Comparison of ENCODE assay signal across 8 cellular contexts in the genomic region with DNA sequence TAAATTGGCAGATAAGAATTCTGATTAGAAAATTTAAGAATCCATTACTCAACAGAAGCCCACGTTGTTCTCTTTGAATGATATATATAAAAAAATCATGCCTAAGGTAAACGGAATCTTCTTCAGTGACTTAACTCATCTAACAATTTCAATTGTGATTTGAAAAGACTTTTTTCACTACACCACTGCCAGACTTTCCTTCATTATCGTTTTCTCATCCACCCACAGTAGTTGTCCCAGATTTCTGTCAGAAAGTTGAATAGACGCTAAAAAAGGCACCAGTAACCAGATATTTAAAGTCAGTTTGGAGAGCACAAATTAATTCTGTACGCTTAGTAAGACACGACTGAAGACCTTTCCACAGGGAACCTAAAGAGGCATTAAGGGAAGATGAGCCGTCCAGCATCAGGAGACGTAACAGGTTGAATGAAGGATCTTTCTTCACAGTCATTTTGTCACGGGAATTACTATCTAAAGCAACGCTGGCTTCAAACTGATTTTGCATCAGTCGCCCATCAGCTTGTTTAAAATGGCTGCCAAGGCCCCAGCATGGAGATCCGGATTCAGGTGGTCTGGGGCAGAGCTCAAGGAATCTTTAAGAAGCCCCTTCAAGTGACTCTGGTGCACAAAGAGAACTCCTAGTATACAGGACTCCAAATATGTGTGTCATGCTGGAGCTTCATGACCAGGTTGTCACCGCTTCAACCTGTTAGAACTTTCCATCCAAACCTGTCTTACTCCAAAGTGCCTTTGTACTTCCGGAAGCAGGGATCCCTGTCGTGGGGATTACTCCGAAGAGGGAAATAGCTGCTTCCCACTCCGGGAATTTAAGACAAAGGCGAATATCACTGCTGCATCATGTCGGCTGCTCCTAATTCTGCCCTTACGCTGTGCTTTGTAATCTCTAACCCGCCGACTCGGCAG. TPM values are rescaled to one million over a fixed set of nuclear protein-coding genes. Genes with fewer than 3 reads are reported as not detected.
DNase-seq lines count a peak whose midpoint lies in the region; ATAC-seq, FAIRE-seq and TF ChIP-seq lines count a peak whose summit lies in the region.

No MANE protein-coding gene starts in this region.

- no peaks in the 10 kb centered on the region for H3K36me3 ChIP-seq in right atrium auricular region

- H3K4me1 Mint-ChIP-seq in CD14-positive monocyte = peaks cover 46% of the 10 kb centered on the region
- peaks cover 43% of the 10 kb centered on the region for H3K4me1 Mint-ChIP-seq in activated T-helper 1 cell treated with anti-CD3 and anti-CD28 coated beads, Interleukin-12 subunit alpha, Interleukin-12 subunit beta, Interleukin-2, Interleukin-4 antibody, amounts not matched to agents 30 ng/mL and 10 ng/mL and 1 ng/mL, durations not matched to agents 14 hours and 24 hours and 36 hours (ENCODE audit: low read depth)

- peaks cover 0 to 52% of the 10 kb centered on the region in 2 donors for H3K4me1 ChIP-seq in right atrium auricular region

- no peak for ATAC-seq in GM18505 (IDR thresholded peaks at IDR 0.05; ENCODE audit: unreplicated experiment)
- ATAC-seq in HG02759 (IDR thresholded peaks at IDR 0.05; ENCODE audit: unreplicated experiment) = no peak

- H3K27ac ChIP-seq in right atrium auricular region = peak overlapping the region; percentile 95 to 98

- H3K36me3 Mint-ChIP-seq in CD14-positive monocyte = peaks cover 5% of the 10 kb centered on the region in 2 donors
- peaks cover 17% of the 10 kb centered on the region for H3K36me3 Mint-ChIP-seq in activated T-helper 1 cell treated with anti-CD3 and anti-CD28 coated beads, Interleukin-12 subunit alpha, Interleukin-12 subunit beta, Interleukin-2, Interleukin-4 antibody, amounts not matched to agents 30 ng/mL and 10 ng/mL and 1 ng/mL, durations not matched to agents 14 hours and 24 hours and 36 hours (ENCODE audit: low read depth)

- TF ChIP-seq POLR2A in GM18505 (IDR thresholded peaks at IDR 0.05; ENCODE audit: borderline replicate concordance, extremely low read depth, insufficient read depth, insufficient read length) = no peak

- no peaks in the 10 kb centered on the region for H3K9me3 ChIP-seq in right atrium auricular region

- peak overlapping the region; percentile 74 to 79 for H3K4me3 ChIP-seq in right atrium auricular region

- peak overlapping the region; percentile 89 to 96 (median 92) for H3K27ac Mint-ChIP-seq in CD14-positive monocyte
- peak overlapping the region; percentile 90 for H3K27ac Mint-ChIP-seq in activated T-helper 1 cell treated with anti-CD3 and anti-CD28 coated beads, Interleukin-12 subunit alpha, Interleukin-12 subunit beta, Interleukin-2, Interleukin-4 antibody, amounts not matched to agents 30 ng/mL and 10 ng/mL and 1 ng/mL, durations not matched to agents 14 hours and 24 hours and 36 hours

- no peak for TF ChIP-seq CTCF in CD14-positive monocyte (IDR thresholded peaks at IDR 0.05)
- TF ChIP-seq CTCF in right atrium auricular region (IDR thresholded peaks at IDR 0.05) = no peak

- DNase-seq in CD14-positive monocyte (ENCODE audit: low spot score) (no peak), HTR-8/SVneo (ENCODE audit: insufficient read length, low spot score) (peak; percentile 15), right atrium auricular region (ENCODE audit: low spot score) (no peak), retina (peak; percentile 81), NCI-H1930 (lab: John Stamatoyannopoulos, UW) (no peak)
- no peak for DNase-seq in activated T-helper 1 cell treated with anti-CD3 and anti-CD28 coated beads, Interleukin-12 subunit alpha, Interleukin-12 subunit beta, Interleukin-2, Interleukin-4 antibody, amounts not matched to agents 30 ng/mL and 10 ng/mL and 1 ng/mL, durations not matched to agents 14 hours and 24 hours and 36 hours (ENCODE audit: low spot score)

- H3K27me3 ChIP-seq in right atrium auricular region = no peaks in the 10 kb centered on the region

- peaks cover 0 to 3% (median 0%) of the 10 kb centered on the region in 7 donors for H3K9me3 Mint-ChIP-seq in CD14-positive monocyte
- no peaks in the 10 kb centered on the region for H3K9me3 Mint-ChIP-seq in activated T-helper 1 cell treated with anti-CD3 and anti-CD28 coated beads, Interleukin-12 subunit alpha, Interleukin-12 subunit beta, Interleukin-2, Interleukin-4 antibody, amounts not matched to agents 30 ng/mL and 10 ng/mL and 1 ng/mL, durations not matched to agents 14 hours and 24 hours and 36 hours

- peak overlapping the region; percentile 98 to 99 for H3K4me3 Mint-ChIP-seq in CD14-positive monocyte
- peak overlapping the region; percentile 99 for H3K4me3 Mint-ChIP-seq in activated T-helper 1 cell treated with anti-CD3 and anti-CD28 coated beads, Interleukin-12 subunit alpha, Interleukin-12 subunit beta, Interleukin-2, Interleukin-4 antibody, amounts not matched to agents 30 ng/mL and 10 ng/mL and 1 ng/mL, durations not matched to agents 14 hours and 24 hours and 36 hours

- no peak for FAIRE-seq in HTR-8/SVneo (lab: Jason Lieb, UNC)

- H3K27me3 Mint-ChIP-seq in CD14-positive monocyte (ENCODE audit: low read depth in 3 of 3) = peaks cover 14 to 32% (median 17%) of the 10 kb centered on the region in 3 donors
- H3K27me3 Mint-ChIP-seq in activated T-helper 1 cell treated with anti-CD3 and anti-CD28 coated beads, Interleukin-12 subunit alpha, Interleukin-12 subunit beta, Interleukin-2, Interleukin-4 antibody, amounts not matched to agents 30 ng/mL and 10 ng/mL and 1 ng/mL, durations not matched to agents 14 hours and 24 hours and 36 hours (ENCODE audit: insufficient read depth) = peaks cover 23% of the 10 kb centered on the region

- intact Hi-C loops in CD14-positive monocyte (cut with micrococcal nuclease) = loop anchor here in 1 of 2 donors (10.0 kb wide), 1 partner anchor 198 kb away; a partner anchor contains a TSS
- intact Hi-C loops in activated T-helper 1 cell treated with anti-CD3 and anti-CD28 coated beads, Interleukin-12 subunit alpha, Interleukin-12 subunit beta, Interleukin-2, Interleukin-4 antibody, amounts not matched to agents 30 ng/mL and 10 ng/mL and 1 ng/mL, durations not matched to agents 14 hours and 24 hours and 36 hours (cut with micrococcal nuclease) = loop anchor here (5.0 to 10.0 kb wide), 2 partner anchors 484 to 1532 kb away; a partner anchor contains a TSS

RNA-seq across cellular contexts. Expression of a gene that starts 1.2 kb away (rescaled TPM):
- polyA plus RNA-seq in CD14-positive monocyte = 100 to 1,000 TPM; 104 to 115 TPM
- total RNA-seq in activated T-helper 1 cell treated with anti-CD3 and anti-CD28 coated beads, Interleukin-12 subunit alpha, Interleukin-12 subunit beta, Interleukin-2, Interleukin-4 antibody, amounts not matched to agents 30 ng/mL and 10 ng/mL and 1 ng/mL, durations not matched to agents 14 hours and 24 hours and 36 hours = 90.1 and 97.5 TPM in 2 replicates
- total RNA-seq in right atrium auricular region = 100 to 1,000 TPM; 213 to 299 TPM

RNA-seq across cellular contexts. Expression of a gene that starts 6.1 kb away (rescaled TPM):
- not detected for polyA plus RNA-seq in CD14-positive monocyte
- 0.66 and 0.88 TPM in 2 replicates for total RNA-seq in activated T-helper 1 cell treated with anti-CD3 and anti-CD28 coated beads, Interleukin-12 subunit alpha, Interleukin-12 subunit beta, Interleukin-2, Interleukin-4 antibody, amounts not matched to agents 30 ng/mL and 10 ng/mL and 1 ng/mL, durations not matched to agents 14 hours and 24 hours and 36 hours
- 1 to 10 TPM in 1 of 2 donors, under 1 TPM in 1; 0.78 to 6.2 TPM for total RNA-seq in right atrium auricular region

RNA-seq across cellular contexts. Expression of a gene that starts 30.1 kb away (rescaled TPM):
- polyA plus RNA-seq in CD14-positive monocyte = 1 to 10 TPM in 1 of 2 donors, under 1 TPM in 1; 0.97 to 2.4 TPM
- total RNA-seq in activated T-helper 1 cell treated with anti-CD3 and anti-CD28 coated beads, Interleukin-12 subunit alpha, Interleukin-12 subunit beta, Interleukin-2, Interleukin-4 antibody, amounts not matched to agents 30 ng/mL and 10 ng/mL and 1 ng/mL, durations not matched to agents 14 hours and 24 hours and 36 hours = 0.32 TPM in 1 of 2 replicates, not detected in the other
- total RNA-seq in right atrium auricular region = under 1 TPM in 1 of 2 donors, not detected in 1; 0.35 TPM

Comparison
In these comparisons a context has a peak if more than half of its experiments do, and no peak if none do; other contexts are left out.
1. DNase-seq: peak in HTR-8/SVneo (single experiment) and retina (single experiment); none in CD14-positive monocyte (single experiment), activated T-helper 1 cell treated with anti-CD3 and anti-CD28 coated beads, Interleukin-12 subunit alpha, Interleukin-12 subunit beta, Interleukin-2, Interleukin-4 antibody, amounts not matched to agents 30 ng/mL and 10 ng/mL and 1 ng/mL, durations not matched to agents 14 hours and 24 hours and 36 hours (single experiment), right atrium auricular region (single experiment) and NCI-H1930 (0 of 2).